In genomic region chr10:79318369-79318768, GRCh38 we compare ENCODE assay signal across 1 cellular context.
TF ChIP-seq lines count a peak whose summit lies in the region.

No MANE protein-coding gene starts in this region.

TF ChIP-seq in IMR-90, 13 proteins besides CTCF, POLR2A, EP300 and RAD21 (continued from another document):
- no peak for TF ChIP-seq MXI1 (IDR thresholded peaks at IDR 0.05; ENCODE audit: borderline replicate concordance, low read depth, low read length)
- no peak for TF ChIP-seq RCOR1 (IDR thresholded peaks at IDR 0.05; ENCODE audit: insufficient replicate concordance, low read length)
- TF ChIP-seq NFE2L2 (IDR thresholded peaks at IDR 0.05; ENCODE audit: low read depth, low read length), result no peak
- TF ChIP-seq CEBPB (IDR thresholded peaks at IDR 0.05; ENCODE audit: low read depth, low read length), result no peak
- TF ChIP-seq MAFK (IDR thresholded peaks at IDR 0.05; ENCODE audit: low read depth, low read length), result no peak
- TF ChIP-seq MAZ (IDR thresholded peaks at IDR 0.05; ENCODE audit: borderline replicate concordance, low read depth, low read length), result no peak
